ENCODE assay signal across 23 cellular contexts in genomic region chr4:16729361-16729760, GRCh38.
"Had no signal": no experiment of that assay in that cellular context is flagged by ENCODE, and none has a peak within 500 bp of the region (broad histone marks: within the 10 kb centered on the region; RNA-seq: fewer than 3 reads in every experiment).

No MANE protein-coding gene starts in this region.

- H3K27ac Mint-ChIP-seq: activated CD4-positive, alpha-beta T cell treated with anti-CD3 and anti-CD28 coated beads, Interleukin-2, amount 10 ng/mL, durations not matched to agents 7 days and 5 days; activated CD8-positive, alpha-beta T cell treated with anti-CD3 and anti-CD28 coated beads, Interleukin-2, amount 10 ng/mL, durations not matched to agents 7 days and 5 days; activated naive CD8-positive, alpha-beta T cell treated with anti-CD3 and anti-CD28 coated beads, Interleukin-2, amount 50 U/mL, for 24 hours; activated T-helper 1 cell treated with anti-CD3 and anti-CD28 coated beads, Interleukin-12 subunit alpha, Interleukin-12 subunit beta, Interleukin-2, Interleukin-4 antibody, amounts not matched to agents 30 ng/mL and 10 ng/mL and 1 ng/mL, durations not matched to agents 14 hours and 24 hours and 36 hours; dendritic cell treated with granulocyte-macrophage colony-stimulating factor and Interleukin-4, amounts not matched to agents 40 ng/mL and 50 ng/mL, for 4 days; mesothelial cell of epicardium; naive thymus-derived CD8-positive, alpha-beta T cell; stimulated activated naive CD8-positive, alpha-beta T cell treated with anti-CD3 and anti-CD28 coated beads, Interleukin-15, amount 100 ng/mL, for 72 hours had no signal

- H3K9me3 ChIP-seq: body of pancreas, right lobe of liver had no signal

- H3K27ac ChIP-seq: body of pancreas, right lobe of liver, skin epidermis, tibial nerve had no signal

- H3K36me3 Mint-ChIP-seq: mesothelial cell of epicardium had no signal

- DNase-seq: activated CD4-positive, alpha-beta T cell treated with anti-CD3 and anti-CD28 coated beads, Interleukin-2, amount 10 ng/mL, durations not matched to agents 7 days and 5 days; activated CD4-positive, CD25-positive, alpha-beta regulatory T cell treated with anti-CD3 and anti-CD28 coated beads, Interleukin-2, amount 50 U/mL, for 72 hours; activated CD8-positive, alpha-beta T cell treated with anti-CD3 and anti-CD28 coated beads, Interleukin-2, amount 10 ng/mL, durations not matched to agents 7 days and 5 days; activated gamma-delta T cell; activated naive CD4-positive, alpha-beta T cell treated with anti-CD3 and anti-CD28 coated beads, Interleukin-2, amount 50 U/mL, for 16 hours; activated naive CD8-positive, alpha-beta T cell treated with anti-CD3 and anti-CD28 coated beads, Interleukin-2, amount 50 U/mL, for 24 hours; body of pancreas; effector CD4-positive, alpha-beta T cell; hypothalamus; left ventricle myocardium superior; mammary epithelial cell; naive thymus-derived CD8-positive, alpha-beta T cell; occipital lobe; right lobe of liver; stimulated activated CD4-positive, alpha-beta T cell treated with anti-CD3 and anti-CD28 coated beads, Interleukin-1b, Interleukin-23, amount 100 ng/mL, for 48 hours; stimulated activated naive CD8-positive, alpha-beta T cell treated with anti-CD3 and anti-CD28 coated beads, Interleukin-15, amount 100 ng/mL, for 72 hours; T-helper 2 cell had no signal

- H3K36me3 ChIP-seq: right lobe of liver had no signal

- H3K4me1 Mint-ChIP-seq: activated CD4-positive, alpha-beta T cell treated with anti-CD3 and anti-CD28 coated beads, Interleukin-2, amount 10 ng/mL, durations not matched to agents 7 days and 5 days; activated naive CD8-positive, alpha-beta T cell treated with anti-CD3 and anti-CD28 coated beads, Interleukin-2, amount 50 U/mL, for 24 hours; naive thymus-derived CD8-positive, alpha-beta T cell; stimulated activated naive CD8-positive, alpha-beta T cell treated with anti-CD3 and anti-CD28 coated beads, Interleukin-15, amount 100 ng/mL, for 72 hours had no signal

- H3K4me3 ChIP-seq: body of pancreas, right lobe of liver, skin epidermis, tibial nerve had no signal

- H3K4me3 Mint-ChIP-seq: activated CD4-positive, alpha-beta T cell treated with anti-CD3 and anti-CD28 coated beads, Interleukin-2, amount 10 ng/mL, durations not matched to agents 7 days and 5 days; activated CD8-positive, alpha-beta T cell treated with anti-CD3 and anti-CD28 coated beads, Interleukin-2, amount 10 ng/mL, durations not matched to agents 7 days and 5 days; activated naive CD8-positive, alpha-beta T cell treated with anti-CD3 and anti-CD28 coated beads, Interleukin-2, amount 50 U/mL, for 24 hours; activated T-helper 1 cell treated with anti-CD3 and anti-CD28 coated beads, Interleukin-12 subunit alpha, Interleukin-12 subunit beta, Interleukin-2, Interleukin-4 antibody, amounts not matched to agents 30 ng/mL and 10 ng/mL and 1 ng/mL, durations not matched to agents 14 hours and 24 hours and 36 hours; dendritic cell treated with granulocyte-macrophage colony-stimulating factor and Interleukin-4, amounts not matched to agents 40 ng/mL and 50 ng/mL, for 4 days; mesothelial cell of epicardium; naive thymus-derived CD8-positive, alpha-beta T cell; stimulated activated naive CD8-positive, alpha-beta T cell treated with anti-CD3 and anti-CD28 coated beads, Interleukin-15, amount 100 ng/mL, for 72 hours had no signal

- H3K4me1 ChIP-seq: body of pancreas, right lobe of liver had no signal

- H3K27me3 Mint-ChIP-seq: activated CD4-positive, alpha-beta T cell treated with anti-CD3 and anti-CD28 coated beads, Interleukin-2, amount 10 ng/mL, durations not matched to agents 7 days and 5 days; activated naive CD8-positive, alpha-beta T cell treated with anti-CD3 and anti-CD28 coated beads, Interleukin-2, amount 50 U/mL, for 24 hours; dendritic cell treated with granulocyte-macrophage colony-stimulating factor and Interleukin-4, amounts not matched to agents 40 ng/mL and 50 ng/mL, for 4 days had no signal

- ATAC-seq: activated CD8-positive, alpha-beta T cell treated with anti-CD3 and anti-CD28 coated beads, Interleukin-2, amount 10 ng/mL, durations not matched to agents 7 days and 5 days; activated naive CD8-positive, alpha-beta T cell treated with anti-CD3 and anti-CD28 coated beads, Interleukin-2, amount 50 U/mL, for 24 hours; body of pancreas; esophagus mucosa; left ventricle myocardium superior; naive thymus-derived CD8-positive, alpha-beta T cell; right lobe of liver; stimulated activated naive CD8-positive, alpha-beta T cell treated with anti-CD3 and anti-CD28 coated beads, Interleukin-15, amount 100 ng/mL, for 72 hours had no signal

- H3K27me3 ChIP-seq: body of pancreas, right lobe of liver, tibial nerve had no signal

- H3K9me3 Mint-ChIP-seq: activated CD4-positive, alpha-beta T cell treated with anti-CD3 and anti-CD28 coated beads, Interleukin-2, amount 10 ng/mL, durations not matched to agents 7 days and 5 days; activated T-helper 1 cell treated with anti-CD3 and anti-CD28 coated beads, Interleukin-12 subunit alpha, Interleukin-12 subunit beta, Interleukin-2, Interleukin-4 antibody, amounts not matched to agents 30 ng/mL and 10 ng/mL and 1 ng/mL, durations not matched to agents 14 hours and 24 hours and 36 hours had no signal
